Comparison of ENCODE assay signal across 1 cellular context in the genomic region with DNA sequence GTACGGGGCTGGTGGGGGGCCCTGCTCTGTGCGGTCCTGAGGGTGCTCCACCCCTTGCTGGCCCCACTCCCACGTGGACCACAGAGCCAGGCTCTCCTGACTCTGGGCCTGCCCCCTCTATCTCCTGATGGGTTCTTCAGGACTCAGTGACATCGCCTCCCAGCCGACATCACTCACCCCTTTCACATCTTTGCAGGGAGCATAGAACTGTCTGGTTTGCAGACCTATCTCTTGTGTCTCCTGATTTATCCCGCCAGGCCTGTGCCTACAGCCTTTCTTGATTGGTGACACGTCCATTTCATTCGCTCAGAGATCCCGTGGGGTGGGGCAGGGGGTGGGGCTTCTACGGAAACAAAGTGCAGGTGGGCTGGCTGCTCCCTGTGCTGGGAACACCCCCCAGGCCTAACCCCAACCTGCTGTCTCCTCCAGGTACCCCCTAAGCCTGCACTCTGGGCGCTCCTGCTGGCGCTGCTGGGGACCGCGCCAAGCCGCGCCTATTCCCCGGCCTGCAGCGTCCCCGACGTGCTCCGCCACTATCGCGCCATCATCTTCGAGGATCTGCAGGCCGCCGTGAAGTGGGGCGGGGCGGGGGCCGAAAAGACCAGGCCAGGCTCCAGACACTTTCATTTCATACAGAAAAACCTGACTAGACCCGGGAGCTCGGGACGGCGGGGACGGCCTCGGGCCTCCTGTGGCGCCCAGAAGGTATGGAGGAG.
A peak's percentile ranks its signal among the peaks of the same experiment; 100 is the strongest.
TF ChIP-seq lines count a peak whose summit lies in the region.

No MANE protein-coding gene starts in this region.

TF ChIP-seq in HepG2, 621 proteins besides CTCF, POLR2A, EP300 and RAD21 (continued from another document):
- TF ChIP-seq, protein P1, sequence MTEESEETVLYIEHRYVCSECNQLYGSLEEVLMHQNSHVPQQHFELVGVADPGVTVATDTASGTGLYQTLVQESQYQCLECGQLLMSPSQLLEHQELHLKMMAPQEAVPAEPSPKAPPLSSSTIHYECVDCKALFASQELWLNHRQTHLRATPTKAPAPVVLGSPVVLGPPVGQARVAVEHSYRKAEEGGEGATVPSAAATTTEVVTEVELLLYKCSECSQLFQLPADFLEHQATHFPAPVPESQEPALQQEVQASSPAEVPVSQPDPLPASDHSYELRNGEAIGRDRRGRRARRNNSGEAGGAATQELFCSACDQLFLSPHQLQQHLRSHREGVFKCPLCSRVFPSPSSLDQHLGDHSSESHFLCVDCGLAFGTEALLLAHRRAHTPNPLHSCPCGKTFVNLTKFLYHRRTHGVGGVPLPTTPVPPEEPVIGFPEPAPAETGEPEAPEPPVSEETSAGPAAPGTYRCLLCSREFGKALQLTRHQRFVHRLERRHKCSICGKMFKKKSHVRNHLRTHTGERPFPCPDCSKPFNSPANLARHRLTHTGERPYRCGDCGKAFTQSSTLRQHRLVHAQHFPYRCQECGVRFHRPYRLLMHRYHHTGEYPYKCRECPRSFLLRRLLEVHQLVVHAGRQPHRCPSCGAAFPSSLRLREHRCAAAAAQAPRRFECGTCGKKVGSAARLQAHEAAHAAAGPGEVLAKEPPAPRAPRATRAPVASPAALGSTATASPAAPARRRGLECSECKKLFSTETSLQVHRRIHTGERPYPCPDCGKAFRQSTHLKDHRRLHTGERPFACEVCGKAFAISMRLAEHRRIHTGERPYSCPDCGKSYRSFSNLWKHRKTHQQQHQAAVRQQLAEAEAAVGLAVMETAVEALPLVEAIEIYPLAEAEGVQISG (CRISPR knock-in tag; IDR thresholded peaks at IDR 0.05): peak; percentile 25; the same call in 1 of the 2 replicates
